Comparison of ENCODE assay signal across 1 cellular context in the genomic region with DNA sequence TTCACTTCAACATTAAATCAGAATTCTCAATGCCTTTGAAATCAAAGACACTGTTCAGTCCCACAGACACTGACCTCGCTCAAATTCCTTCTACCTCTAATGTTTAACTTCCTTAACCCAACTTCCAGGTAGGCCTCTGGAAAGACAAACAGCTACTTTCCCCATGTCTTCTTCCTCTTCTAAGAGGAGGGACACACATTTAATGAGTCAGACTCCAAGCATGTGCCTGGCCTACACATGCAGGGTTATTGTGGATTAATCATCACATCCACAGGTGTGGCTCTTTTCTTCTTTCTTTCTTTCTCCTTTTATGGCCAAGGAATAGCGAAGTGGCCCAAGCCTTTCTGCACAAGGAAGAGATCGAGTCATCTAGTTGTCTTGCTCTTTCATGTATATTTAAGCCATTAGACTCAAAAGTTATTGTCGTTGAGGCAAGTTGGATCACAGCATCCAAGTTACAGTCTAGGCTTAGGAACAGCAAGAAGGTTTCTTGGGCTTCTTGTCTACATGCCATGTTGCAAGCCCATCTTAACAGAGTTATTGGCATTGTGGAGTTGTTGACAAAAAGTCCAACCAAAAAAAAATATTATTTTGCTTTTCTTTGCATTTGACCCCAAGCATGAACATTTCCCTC.
A peak's percentile ranks its signal among the peaks of the same experiment; 100 is the strongest.
TF ChIP-seq lines count a peak whose summit lies in the region.

No MANE protein-coding gene starts in this region.

TF ChIP-seq in HepG2, 621 proteins besides CTCF, POLR2A, EP300 and RAD21 (continued from another document and continues in another):
- no peak for TF ChIP-seq ZBTB7A (CRISPR knock-in tag; IDR thresholded peaks at IDR 0.05)
- no peak for TF ChIP-seq SUZ12 (IDR thresholded peaks at IDR 0.05; ENCODE audit: low read depth, low read length)
- no peak for TF ChIP-seq NR1H2 (CRISPR knock-in tag; IDR thresholded peaks at IDR 0.05; ENCODE audit: borderline replicate concordance, low read depth)
- no peak for TF ChIP-seq ZNF343 (CRISPR knock-in tag; IDR thresholded peaks at IDR 0.05)
- TF ChIP-seq ZSCAN22 (CRISPR knock-in tag; IDR thresholded peaks at IDR 0.05), result no peak
- TF ChIP-seq PITX1 (CRISPR knock-in tag; IDR thresholded peaks at IDR 0.05), result no peak
- TF ChIP-seq SALL1 (CRISPR knock-in tag; IDR thresholded peaks at IDR 0.05), result peak; percentile 45; the same call in 1 of the 2 replicates
- TF ChIP-seq ZNF607 (CRISPR knock-in tag; IDR thresholded peaks at IDR 0.05; ENCODE audit: borderline replicate concordance), result no peak
- TF ChIP-seq, protein P1, sequence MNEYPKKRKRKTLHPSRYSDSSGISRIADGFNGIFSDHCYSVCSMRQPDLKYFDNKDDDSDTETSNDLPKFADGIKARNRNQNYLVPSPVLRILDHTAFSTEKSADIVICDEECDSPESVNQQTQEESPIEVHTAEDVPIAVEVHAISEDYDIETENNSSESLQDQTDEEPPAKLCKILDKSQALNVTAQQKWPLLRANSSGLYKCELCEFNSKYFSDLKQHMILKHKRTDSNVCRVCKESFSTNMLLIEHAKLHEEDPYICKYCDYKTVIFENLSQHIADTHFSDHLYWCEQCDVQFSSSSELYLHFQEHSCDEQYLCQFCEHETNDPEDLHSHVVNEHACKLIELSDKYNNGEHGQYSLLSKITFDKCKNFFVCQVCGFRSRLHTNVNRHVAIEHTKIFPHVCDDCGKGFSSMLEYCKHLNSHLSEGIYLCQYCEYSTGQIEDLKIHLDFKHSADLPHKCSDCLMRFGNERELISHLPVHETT (CRISPR knock-in tag; conservative IDR thresholded peaks at IDR 0.05), result no peak
- TF ChIP-seq RNF2 (conservative IDR thresholded peaks at IDR 0.05; ENCODE audit: low read depth), result no peak
- TF ChIP-seq, protein P2, sequence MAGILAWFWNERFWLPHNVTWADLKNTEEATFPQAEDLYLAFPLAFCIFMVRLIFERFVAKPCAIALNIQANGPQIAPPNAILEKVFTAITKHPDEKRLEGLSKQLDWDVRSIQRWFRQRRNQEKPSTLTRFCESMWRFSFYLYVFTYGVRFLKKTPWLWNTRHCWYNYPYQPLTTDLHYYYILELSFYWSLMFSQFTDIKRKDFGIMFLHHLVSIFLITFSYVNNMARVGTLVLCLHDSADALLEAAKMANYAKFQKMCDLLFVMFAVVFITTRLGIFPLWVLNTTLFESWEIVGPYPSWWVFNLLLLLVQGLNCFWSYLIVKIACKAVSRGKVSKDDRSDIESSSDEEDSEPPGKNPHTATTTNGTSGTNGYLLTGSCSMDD (CRISPR knock-in tag; IDR thresholded peaks at IDR 0.05), result no peak
- TF ChIP-seq, protein P3, sequence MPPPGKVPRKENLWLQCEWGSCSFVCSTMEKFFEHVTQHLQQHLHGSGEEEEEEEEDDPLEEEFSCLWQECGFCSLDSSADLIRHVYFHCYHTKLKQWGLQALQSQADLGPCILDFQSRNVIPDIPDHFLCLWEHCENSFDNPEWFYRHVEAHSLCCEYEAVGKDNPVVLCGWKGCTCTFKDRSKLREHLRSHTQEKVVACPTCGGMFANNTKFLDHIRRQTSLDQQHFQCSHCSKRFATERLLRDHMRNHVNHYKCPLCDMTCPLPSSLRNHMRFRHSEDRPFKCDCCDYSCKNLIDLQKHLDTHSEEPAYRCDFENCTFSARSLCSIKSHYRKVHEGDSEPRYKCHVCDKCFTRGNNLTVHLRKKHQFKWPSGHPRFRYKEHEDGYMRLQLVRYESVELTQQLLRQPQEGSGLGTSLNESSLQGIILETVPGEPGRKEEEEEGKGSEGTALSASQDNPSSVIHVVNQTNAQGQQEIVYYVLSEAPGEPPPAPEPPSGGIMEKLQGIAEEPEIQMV (CRISPR knock-in tag; IDR thresholded peaks at IDR 0.05; ENCODE audit: low read depth), result no peak
- no peak for TF ChIP-seq ZFP90 (CRISPR knock-in tag; IDR thresholded peaks at IDR 0.05; ENCODE audit: borderline replicate concordance)
- peak; percentile 86 for TF ChIP-seq ZNF644 (CRISPR knock-in tag; IDR thresholded peaks at IDR 0.05; ENCODE audit: low read depth)
- no peak for TF ChIP-seq NFKB2 (CRISPR knock-in tag; IDR thresholded peaks at IDR 0.05; ENCODE audit: borderline replicate concordance)
- TF ChIP-seq, protein P4, sequence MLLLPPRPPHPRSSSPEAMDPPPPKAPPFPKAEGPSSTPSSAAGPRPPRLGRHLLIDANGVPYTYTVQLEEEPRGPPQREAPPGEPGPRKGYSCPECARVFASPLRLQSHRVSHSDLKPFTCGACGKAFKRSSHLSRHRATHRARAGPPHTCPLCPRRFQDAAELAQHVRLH (CRISPR knock-in tag; IDR thresholded peaks at IDR 0.05; ENCODE audit: borderline replicate concordance, low read depth), result peak; percentile 59; the same call in 1 of the 2 replicates
- TF ChIP-seq ZNF235 (CRISPR knock-in tag; IDR thresholded peaks at IDR 0.05; ENCODE audit: borderline replicate concordance), result no peak
- TF ChIP-seq, protein P5, sequence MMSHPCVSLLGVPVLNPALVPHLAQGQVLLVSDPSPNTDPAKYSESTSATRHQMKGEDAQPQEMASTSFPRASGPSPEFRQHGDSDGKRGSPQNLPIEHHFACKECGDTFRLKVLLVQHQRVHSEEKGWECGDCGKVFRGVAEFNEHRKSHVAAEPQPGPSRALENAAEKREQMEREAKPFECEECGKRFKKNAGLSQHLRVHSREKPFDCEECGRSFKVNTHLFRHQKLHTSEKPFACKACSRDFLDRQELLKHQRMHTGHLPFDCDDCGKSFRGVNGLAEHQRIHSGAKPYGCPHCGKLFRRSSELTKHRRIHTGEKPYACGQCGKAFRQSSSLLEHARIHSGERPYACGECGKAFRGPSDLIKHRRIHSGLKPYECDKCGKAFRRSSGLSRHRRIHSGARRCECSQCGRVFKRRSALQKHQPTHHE (CRISPR knock-in tag; IDR thresholded peaks at IDR 0.05; ENCODE audit: borderline replicate concordance), result no peak
- TF ChIP-seq SIX4 (CRISPR knock-in tag; IDR thresholded peaks at IDR 0.05), result peak; percentile 64
- peak; percentile 75; the same call in 1 of the 2 replicates for TF ChIP-seq ERF (CRISPR knock-in tag; IDR thresholded peaks at IDR 0.05)
- no peak for TF ChIP-seq ZC3H4 (CRISPR knock-in tag; IDR thresholded peaks at IDR 0.05; ENCODE audit: borderline replicate concordance)
- 0 out of 2 replicates have a peak, but pooled peaks have one; percentile 23 for TF ChIP-seq ZNF614 (CRISPR knock-in tag; IDR thresholded peaks at IDR 0.05; ENCODE audit: borderline replicate concordance)
- TF ChIP-seq HDAC2 (CRISPR knock-in tag; IDR thresholded peaks at IDR 0.05), result peak; percentile 66
- TF ChIP-seq STAT5B (CRISPR knock-in tag; IDR thresholded peaks at IDR 0.05), result no peak
- TF ChIP-seq GATA4 (IDR thresholded peaks at IDR 0.05; ENCODE audit: borderline replicate concordance, low read depth), result no peak; the same call in 1 of the 2 replicates
- no peak for TF ChIP-seq SAFB2 (CRISPR knock-in tag; IDR thresholded peaks at IDR 0.05; ENCODE audit: borderline replicate concordance, low read depth)
- TF ChIP-seq RORA (CRISPR knock-in tag; IDR thresholded peaks at IDR 0.05), result no peak
- no peak for TF ChIP-seq ZFP36L1 (CRISPR knock-in tag; IDR thresholded peaks at IDR 0.05)
- TF ChIP-seq ZNF543 (CRISPR knock-in tag; IDR thresholded peaks at IDR 0.05), result no peak
- TF ChIP-seq PCBP1 (IDR thresholded peaks at IDR 0.05; ENCODE audit: borderline replicate concordance, low read depth, low read length), result no peak
- TF ChIP-seq ZNF451 (CRISPR knock-in tag; IDR thresholded peaks at IDR 0.05), result no peak
- TF ChIP-seq ZBTB3 (CRISPR knock-in tag; IDR thresholded peaks at IDR 0.05; ENCODE audit: borderline replicate concordance, low read depth), result no peak
- no peak for TF ChIP-seq ATF1 (CRISPR knock-in tag; IDR thresholded peaks at IDR 0.05)
- TF ChIP-seq, protein P6, sequence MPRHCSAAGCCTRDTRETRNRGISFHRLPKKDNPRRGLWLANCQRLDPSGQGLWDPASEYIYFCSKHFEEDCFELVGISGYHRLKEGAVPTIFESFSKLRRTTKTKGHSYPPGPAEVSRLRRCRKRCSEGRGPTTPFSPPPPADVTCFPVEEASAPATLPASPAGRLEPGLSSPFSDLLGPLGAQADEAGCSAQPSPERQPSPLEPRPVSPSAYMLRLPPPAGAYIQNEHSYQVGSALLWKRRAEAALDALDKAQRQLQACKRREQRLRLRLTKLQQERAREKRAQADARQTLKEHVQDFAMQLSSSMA (CRISPR knock-in tag; IDR thresholded peaks at IDR 0.05), result no peak
- TF ChIP-seq ZNF572 (CRISPR knock-in tag; IDR thresholded peaks at IDR 0.05), result no peak
- TF ChIP-seq, protein P7, sequence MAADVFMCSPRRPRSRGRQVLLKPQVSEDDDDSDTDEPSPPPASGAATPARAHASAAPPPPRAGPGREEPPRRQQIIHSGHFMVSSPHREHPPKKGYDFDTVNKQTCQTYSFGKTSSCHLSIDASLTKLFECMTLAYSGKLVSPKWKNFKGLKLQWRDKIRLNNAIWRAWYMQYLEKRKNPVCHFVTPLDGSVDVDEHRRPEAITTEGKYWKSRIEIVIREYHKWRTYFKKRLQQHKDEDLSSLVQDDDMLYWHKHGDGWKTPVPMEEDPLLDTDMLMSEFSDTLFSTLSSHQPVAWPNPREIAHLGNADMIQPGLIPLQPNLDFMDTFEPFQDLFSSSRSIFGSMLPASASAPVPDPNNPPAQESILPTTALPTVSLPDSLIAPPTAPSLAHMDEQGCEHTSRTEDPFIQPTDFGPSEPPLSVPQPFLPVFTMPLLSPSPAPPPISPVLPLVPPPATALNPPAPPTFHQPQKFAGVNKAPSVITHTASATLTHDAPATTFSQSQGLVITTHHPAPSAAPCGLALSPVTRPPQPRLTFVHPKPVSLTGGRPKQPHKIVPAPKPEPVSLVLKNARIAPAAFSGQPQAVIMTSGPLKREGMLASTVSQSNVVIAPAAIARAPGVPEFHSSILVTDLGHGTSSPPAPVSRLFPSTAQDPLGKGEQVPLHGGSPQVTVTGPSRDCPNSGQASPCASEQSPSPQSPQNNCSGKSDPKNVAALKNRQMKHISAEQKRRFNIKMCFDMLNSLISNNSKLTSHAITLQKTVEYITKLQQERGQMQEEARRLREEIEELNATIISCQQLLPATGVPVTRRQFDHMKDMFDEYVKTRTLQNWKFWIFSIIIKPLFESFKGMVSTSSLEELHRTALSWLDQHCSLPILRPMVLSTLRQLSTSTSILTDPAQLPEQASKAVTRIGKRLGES (CRISPR knock-in tag; IDR thresholded peaks at IDR 0.05; ENCODE audit: borderline replicate concordance), result no peak
- 0 out of 2 replicates have a peak, but pooled peaks have one; percentile 54 for TF ChIP-seq ZFP1 (CRISPR knock-in tag; IDR thresholded peaks at IDR 0.05)
- TF ChIP-seq ZNF224 (CRISPR knock-in tag; IDR thresholded peaks at IDR 0.05), result no peak
- no peak for TF ChIP-seq NFRKB (IDR thresholded peaks at IDR 0.05)
- no peak for TF ChIP-seq SRSF9 (IDR thresholded peaks at IDR 0.05; ENCODE audit: borderline replicate concordance, insufficient read depth, low read depth, low read length, poor library complexity, severe bottlenecking)
- TF ChIP-seq ZNF138 (CRISPR knock-in tag; IDR thresholded peaks at IDR 0.05; ENCODE audit: low read depth), result no peak
- 0 out of 2 replicates have a peak, but pooled peaks have one; percentile 33 for TF ChIP-seq ZMAT3 (CRISPR knock-in tag; conservative IDR thresholded peaks at IDR 0.05)
- no peak for TF ChIP-seq ZNF136 (CRISPR knock-in tag; IDR thresholded peaks at IDR 0.05; ENCODE audit: low read depth)
- TF ChIP-seq, protein P8, sequence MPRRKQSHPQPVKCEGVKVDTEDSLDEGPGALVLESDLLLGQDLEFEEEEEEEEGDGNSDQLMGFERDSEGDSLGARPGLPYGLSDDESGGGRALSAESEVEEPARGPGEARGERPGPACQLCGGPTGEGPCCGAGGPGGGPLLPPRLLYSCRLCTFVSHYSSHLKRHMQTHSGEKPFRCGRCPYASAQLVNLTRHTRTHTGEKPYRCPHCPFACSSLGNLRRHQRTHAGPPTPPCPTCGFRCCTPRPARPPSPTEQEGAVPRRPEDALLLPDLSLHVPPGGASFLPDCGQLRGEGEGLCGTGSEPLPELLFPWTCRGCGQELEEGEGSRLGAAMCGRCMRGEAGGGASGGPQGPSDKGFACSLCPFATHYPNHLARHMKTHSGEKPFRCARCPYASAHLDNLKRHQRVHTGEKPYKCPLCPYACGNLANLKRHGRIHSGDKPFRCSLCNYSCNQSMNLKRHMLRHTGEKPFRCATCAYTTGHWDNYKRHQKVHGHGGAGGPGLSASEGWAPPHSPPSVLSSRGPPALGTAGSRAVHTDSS (CRISPR knock-in tag; conservative IDR thresholded peaks at IDR 0.05), result no peak
- no peak for TF ChIP-seq RBM22 (optimal IDR thresholded peaks at IDR 0.05; ENCODE audit: low read length)
- no peak for TF ChIP-seq PAWR (CRISPR knock-in tag; IDR thresholded peaks at IDR 0.05; ENCODE audit: borderline replicate concordance)
- peak; percentile 93 for TF ChIP-seq POGZ (CRISPR knock-in tag; IDR thresholded peaks at IDR 0.05)
- TF ChIP-seq HES4 (CRISPR knock-in tag; IDR thresholded peaks at IDR 0.05; ENCODE audit: borderline replicate concordance), result no peak
- no peak for TF ChIP-seq ZNF816 (CRISPR knock-in tag; IDR thresholded peaks at IDR 0.05; ENCODE audit: borderline replicate concordance)
- TF ChIP-seq CC2D1A (CRISPR knock-in tag; IDR thresholded peaks at IDR 0.05), result no peak
- no peak for TF ChIP-seq ZNF781 (CRISPR knock-in tag; IDR thresholded peaks at IDR 0.05; ENCODE audit: borderline replicate concordance, not compliant biosample characterization)
- TF ChIP-seq ZNF792 (CRISPR knock-in tag; IDR thresholded peaks at IDR 0.05), result peak; percentile 89
- TF ChIP-seq ZNF331 (CRISPR knock-in tag; IDR thresholded peaks at IDR 0.05), result 0 out of 2 replicates have a peak, but pooled peaks have one; percentile 22
- TF ChIP-seq, protein P9, sequence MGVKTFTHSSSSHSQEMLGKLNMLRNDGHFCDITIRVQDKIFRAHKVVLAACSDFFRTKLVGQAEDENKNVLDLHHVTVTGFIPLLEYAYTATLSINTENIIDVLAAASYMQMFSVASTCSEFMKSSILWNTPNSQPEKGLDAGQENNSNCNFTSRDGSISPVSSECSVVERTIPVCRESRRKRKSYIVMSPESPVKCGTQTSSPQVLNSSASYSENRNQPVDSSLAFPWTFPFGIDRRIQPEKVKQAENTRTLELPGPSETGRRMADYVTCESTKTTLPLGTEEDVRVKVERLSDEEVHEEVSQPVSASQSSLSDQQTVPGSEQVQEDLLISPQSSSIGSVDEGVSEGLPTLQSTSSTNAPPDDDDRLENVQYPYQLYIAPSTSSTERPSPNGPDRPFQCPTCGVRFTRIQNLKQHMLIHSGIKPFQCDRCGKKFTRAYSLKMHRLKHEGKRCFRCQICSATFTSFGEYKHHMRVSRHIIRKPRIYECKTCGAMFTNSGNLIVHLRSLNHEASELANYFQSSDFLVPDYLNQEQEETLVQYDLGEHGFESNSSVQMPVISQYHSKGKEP (CRISPR knock-in tag; IDR thresholded peaks at IDR 0.05), result no peak
- TF ChIP-seq ZNF75D (CRISPR knock-in tag; IDR thresholded peaks at IDR 0.05; ENCODE audit: borderline replicate concordance), result no peak
- TF ChIP-seq, protein P10, sequence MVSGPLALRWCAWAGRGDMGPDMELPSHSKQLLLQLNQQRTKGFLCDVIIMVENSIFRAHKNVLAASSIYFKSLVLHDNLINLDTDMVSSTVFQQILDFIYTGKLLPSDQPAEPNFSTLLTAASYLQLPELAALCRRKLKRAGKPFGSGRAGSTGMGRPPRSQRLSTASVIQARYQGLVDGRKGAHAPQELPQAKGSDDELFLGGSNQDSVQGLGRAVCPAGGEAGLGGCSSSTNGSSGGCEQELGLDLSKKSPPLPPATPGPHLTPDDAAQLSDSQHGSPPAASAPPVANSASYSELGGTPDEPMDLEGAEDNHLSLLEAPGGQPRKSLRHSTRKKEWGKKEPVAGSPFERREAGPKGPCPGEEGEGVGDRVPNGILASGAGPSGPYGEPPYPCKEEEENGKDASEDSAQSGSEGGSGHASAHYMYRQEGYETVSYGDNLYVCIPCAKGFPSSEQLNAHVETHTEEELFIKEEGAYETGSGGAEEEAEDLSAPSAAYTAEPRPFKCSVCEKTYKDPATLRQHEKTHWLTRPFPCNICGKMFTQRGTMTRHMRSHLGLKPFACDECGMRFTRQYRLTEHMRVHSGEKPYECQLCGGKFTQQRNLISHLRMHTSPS (CRISPR knock-in tag; IDR thresholded peaks at IDR 0.05; ENCODE audit: low read depth), result no peak
- TF ChIP-seq CBX1 (IDR thresholded peaks at IDR 0.05; ENCODE audit: low read depth), result no peak
